Comparison of ENCODE assay signal across 31 cellular contexts in genomic region chr14:31982642-31983041, GRCh38.
"Had no signal": no experiment of that assay in that cellular context is flagged by ENCODE, and none has a peak within 500 bp of the region (broad histone marks: within the 10 kb centered on the region; RNA-seq: fewer than 3 reads in every experiment).

No MANE protein-coding gene starts in this region.

- H3K27me3 ChIP-seq: breast epithelium, cardiac muscle cell, colonic mucosa, esophagus squamous epithelium, gastroesophageal sphincter, heart right ventricle had no signal

- H3K4me1 ChIP-seq: breast epithelium, colonic mucosa, esophagus squamous epithelium had no signal

- H3K9me3 ChIP-seq: colonic mucosa had no signal

- DNase-seq: activated B cell treated with CpG ODN at 0.5 μM for 24 hours; activated CD4-positive, alpha-beta T cell treated with anti-CD3 and anti-CD28 coated beads for 48 hours; activated CD4-positive, alpha-beta T cell treated with anti-CD3 and anti-CD28 coated beads, Interleukin-2, amount 50 U/mL, for 1 hour; activated CD4-positive, alpha-beta T cell treated with anti-CD3 and anti-CD28 coated beads, Interleukin-2, amount 50 U/mL, for 48 hours; activated CD8-positive, alpha-beta memory T cell treated with anti-CD3 and anti-CD28 coated beads for 24 hours; activated CD8-positive, alpha-beta T cell treated with anti-CD3 and anti-CD28 coated beads for 36 hours; activated effector memory CD4-positive, alpha-beta T cell treated with Interleukin-2 at 50 U/mL for 16 hours; activated gamma-delta T cell treated with Interleukin-2 at 50 U/mL for 16 hours; activated naive CD4-positive, alpha-beta T cell treated with anti-CD3 and anti-CD28 coated beads, Interleukin-2, amount 50 U/mL, for 16 hours; activated naive CD4-positive, alpha-beta T cell treated with Interleukin-2 at 50 U/mL for 16 hours; activated T-cell treated with anti-CD3 and anti-CD28 coated beads, Interleukin-2, amount 50 U/mL, for 4 hours; amygdala; aorta; central memory CD4-positive, alpha-beta T cell; cerebellar nuclear complex; colonic mucosa; effector CD8-positive, alpha-beta T cell; esophagus squamous epithelium; foreskin melanocyte; heart right ventricle; T-helper 17 cell; T1000; WERI-Rb-1 had no signal

- FAIRE-seq: endometrium, endothelial cell of umbilical vein had no signal

- H3K4me3 ChIP-seq: breast epithelium, cardiac muscle cell, colonic mucosa, esophagus squamous epithelium, gastroesophageal sphincter, heart right ventricle had no signal

- H3K27ac ChIP-seq: breast epithelium, cardiac muscle cell, colonic mucosa, epithelial cell of prostate, esophagus squamous epithelium, gastroesophageal sphincter, heart right ventricle, WERI-Rb-1 had no signal

- ATAC-seq: activated CD4-positive, CD25-positive, alpha-beta regulatory T cell treated with anti-CD3 and anti-CD28 coated beads, Interleukin-2, amount 50 U/mL, for 24 hours; activated CD8-positive, alpha-beta T cell treated with anti-CD3 and anti-CD28 coated beads for 36 hours; activated T-cell treated with anti-CD3 and anti-CD28 coated beads, Interleukin-2, amount 50 U/mL, for 4 hours; activated T-helper 17 cell treated with anti-CD3 and anti-CD28 coated beads, Interleukin-2, amount 50 U/mL, for 72 hours; gastroesophageal sphincter; heart right ventricle; T-helper 17 cell had no signal

- H3K36me3 ChIP-seq: breast epithelium, cardiac muscle cell, colonic mucosa, esophagus squamous epithelium, gastroesophageal sphincter, heart right ventricle, WERI-Rb-1 had no signal
